Comparison of ENCODE assay signal across 9 cellular contexts in the genomic region with DNA sequence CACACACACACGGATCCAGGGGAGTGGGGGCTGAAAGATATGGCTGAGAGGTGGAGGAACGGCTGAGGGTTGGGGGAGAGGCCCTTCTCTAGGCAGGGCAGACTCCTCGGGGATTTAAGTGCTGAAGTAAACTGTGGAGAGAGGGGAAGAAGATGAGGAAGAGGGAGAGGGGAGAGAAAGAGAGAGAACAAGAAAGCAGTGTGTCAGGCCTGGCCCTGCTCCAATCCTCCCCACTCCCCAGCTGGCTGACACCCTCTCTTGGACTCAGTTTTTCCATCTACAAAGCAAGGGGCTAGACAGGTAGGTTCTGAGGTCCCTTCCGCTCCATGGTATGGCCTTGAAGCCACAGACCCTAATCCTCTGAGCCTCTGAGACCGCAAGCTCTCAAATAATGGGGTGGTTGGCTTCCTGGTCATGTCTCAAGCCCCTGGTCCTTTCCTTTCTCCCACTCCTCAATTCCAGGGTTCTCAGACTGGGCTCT. TPM values are rescaled to one million over a fixed set of nuclear protein-coding genes. Genes with fewer than 3 reads are reported as not detected.
DNase-seq lines count a peak whose midpoint lies in the region; ATAC-seq and TF ChIP-seq lines count a peak whose summit lies in the region.
"Had no signal": no experiment of that assay in that cellular context is flagged by ENCODE, and none has a peak within 500 bp of the region (broad histone marks: within the 10 kb centered on the region; RNA-seq: fewer than 3 reads in every experiment).

No MANE protein-coding gene starts in this region.

- H3K27me3 Mint-ChIP-seq in Caco-2 (ENCODE audit: insufficient read depth, unreplicated experiment): no peaks in the 10 kb centered on the region
- H3K27me3 Mint-ChIP-seq in T-helper 17 cell: no peaks in the 10 kb centered on the region

- H3K9me3 Mint-ChIP-seq in Caco-2 (ENCODE audit: unreplicated experiment): no peaks in the 10 kb centered on the region

- H3K4me3 Mint-ChIP-seq in Caco-2 (ENCODE audit: unreplicated experiment): peak overlapping the region; percentile 49
- peak overlapping the region; percentile 90 for H3K4me3 Mint-ChIP-seq in T-helper 17 cell

- H3K9me3 ChIP-seq in Caco-2: no peaks in the 10 kb centered on the region
- no peaks in the 10 kb centered on the region for H3K9me3 ChIP-seq in T-helper 17 cell (ENCODE audit: control insufficient read depth, low read length, poor library complexity, severe bottlenecking)

- ATAC-seq in T-helper 17 cell (no peak), GM19455 (IDR thresholded peaks at IDR 0.05; ENCODE audit: unreplicated experiment) (no peak), GM19463 (IDR thresholded peaks at IDR 0.05; ENCODE audit: unreplicated experiment) (no peak), GM18858 (IDR thresholded peaks at IDR 0.05; ENCODE audit: unreplicated experiment) (no peak)

- H3K27ac Mint-ChIP-seq in Caco-2 (ENCODE audit: unreplicated experiment) (no peak overlapping the region), T-helper 17 cell (no peak overlapping the region)

- H3K4me3 ChIP-seq in Caco-2 (ENCODE audit: low read depth, low read length) (no peak overlapping the region), fibroblast of the aortic adventitia (ENCODE audit: low read depth, low read length) (peak overlapping the region; percentile 7), rectal smooth muscle tissue (ENCODE audit: low read length) (no peak overlapping the region)

- no peak overlapping the region for H3K9ac ChIP-seq in rectal smooth muscle tissue (ENCODE audit: low read length)

- CTCF ChIA-PET in Caco-2 (lab: Charles Lee): no interaction called here

- H3K27me3 ChIP-seq in Caco-2 (replicated peaks; ENCODE audit: control insufficient read depth, insufficient read depth, low read length) (no peaks in the 10 kb centered on the region), rectal smooth muscle tissue (ENCODE audit: control insufficient read depth, insufficient read depth, low read length) (no peaks in the 10 kb centered on the region)

- peak overlapping the region; percentile 99 for H3K27ac ChIP-seq in rectal smooth muscle tissue (ENCODE audit: low read depth, low read length)

- BruUV-seq in Caco-2 (replicated peaks; lab: Mats Ljungman, UMichigan): no TSS peak

- H3K36me3 Mint-ChIP-seq in Caco-2 (ENCODE audit: insufficient read depth, unreplicated experiment): peaks cover 29% of the 10 kb centered on the region
- peaks cover 5% of the 10 kb centered on the region for H3K36me3 Mint-ChIP-seq in T-helper 17 cell (ENCODE audit: low read depth)

- TF ChIP-seq CTCF in Caco-2 (IDR thresholded peaks at IDR 0.05; ENCODE audit: insufficient read depth in 1 of 2, low read depth in 1 of 2, low read length in 1 of 2, severe bottlenecking in 1 of 2, unreplicated experiment in 1 of 2): no peak
- TF ChIP-seq CTCF in fibroblast of the aortic adventitia (IDR thresholded peaks at IDR 0.05; ENCODE audit: insufficient read depth, low read length): no peak

- no peak for DNase-seq in Caco-2
- DNase-seq in T-helper 17 cell: no peak
- DNase-seq in fibroblast of the aortic adventitia (ENCODE audit: low read depth): no peak
- DNase-seq in GDM1 (lab: John Stamatoyannopoulos, UW): no peak
- DNase-seq: NCI-H1694 had no signal

- H3K4me1 ChIP-seq in Caco-2: peaks cover 9% of the 10 kb centered on the region; the same call in 1 of the 2 replicates
- peaks cover 34% of the 10 kb centered on the region for H3K4me1 ChIP-seq in rectal smooth muscle tissue (ENCODE audit: control insufficient read depth, insufficient read depth, low read length)

- POLR2A ChIA-PET in Caco-2 (lab: Charles Lee): interaction anchor here (1.7 kb wide), 1 partner anchor 12 kb away, joined by 5 read pairs; no protein-coding TSS in a partner anchor

- intact Hi-C loops in Caco-2 (cut with micrococcal nuclease; ENCODE audit: unreplicated experiment): no loop called here

- H3K4me1 Mint-ChIP-seq in Caco-2 (ENCODE audit: low read depth, unreplicated experiment): peaks cover 5% of the 10 kb centered on the region
- H3K4me1 Mint-ChIP-seq in T-helper 17 cell: peaks cover 45% of the 10 kb centered on the region

- no peaks in the 10 kb centered on the region for H3K36me3 ChIP-seq in Caco-2 (ENCODE audit: control insufficient read depth, insufficient read depth, low read length)
- H3K36me3 ChIP-seq in rectal smooth muscle tissue (ENCODE audit: control insufficient read depth, insufficient read depth, low read length): peaks cover 14% of the 10 kb centered on the region

RNA-seq across cellular contexts. Expression of gene VAMP2, which starts 2.0 kb away (rescaled TPM):
- 10.5 and 12.2 TPM in 2 replicates for total RNA-seq in Caco-2 (2022)
- total RNA-seq in T-helper 17 cell: 100 to 1,000 TPM; 209 to 252 TPM
- 5.2 and 6.0 TPM in 2 replicates for total RNA-seq in fibroblast of the aortic adventitia (ENCODE audit: low replicate concordance)

RNA-seq across cellular contexts. Expression of gene PER1, which starts 8.6 kb away (rescaled TPM):
- total RNA-seq in Caco-2 (2022) (10.6 and 10.8 TPM in 2 replicates), T-helper 17 cell (1,000 to 10,000 TPM; 1,926 to 2,038 TPM), fibroblast of the aortic adventitia (ENCODE audit: low replicate concordance) (1.6 and 12.7 TPM in 2 replicates)

RNA-seq across cellular contexts. Expression of gene TMEM107, which starts 15.4 kb away (rescaled TPM):
- total RNA-seq in Caco-2 (2022): 5.4 TPM in 2 replicates
- 10 to 100 TPM; 33.0 to 33.9 TPM for total RNA-seq in T-helper 17 cell
- total RNA-seq in fibroblast of the aortic adventitia (ENCODE audit: low replicate concordance): 17.3 and 32.7 TPM in 2 replicates

RNA-seq across cellular contexts. Expression of gene BORCS6, which starts 29.2 kb away (rescaled TPM):
- total RNA-seq in Caco-2 (2022) (4.2 and 4.7 TPM in 2 replicates), T-helper 17 cell (1 to 10 TPM; 8.3 to 8.7 TPM), fibroblast of the aortic adventitia (ENCODE audit: low replicate concordance) (3.8 and 7.7 TPM in 2 replicates)

RNA-seq across cellular contexts. Expression of gene HES7, which starts 36.9 kb away (rescaled TPM):
- total RNA-seq in Caco-2 (2022): not detected in 2 replicates
- not detected for total RNA-seq in T-helper 17 cell
- total RNA-seq in fibroblast of the aortic adventitia (ENCODE audit: low replicate concordance): 0.09 TPM in 1 of 2 replicates, not detected in the other

Comparison
In these comparisons a context has a peak if more than half of its experiments do, and no peak if none do; other contexts are left out.
1. RNA of gene VAMP2, which starts 2.0 kb away (total RNA-seq): 209 to 252 TPM in T-helper 17 cell; 10.5 to 12.2 TPM in Caco-2 and 5.2 to 6.0 TPM in fibroblast of the aortic adventitia; every median in the first group is over 10 times any median in the second.
2. RNA of gene PER1, which starts 8.6 kb away (total RNA-seq): 1,926 to 2,038 TPM in T-helper 17 cell; 1.6 to 12.7 TPM in fibroblast of the aortic adventitia and 10.6 to 10.8 TPM in Caco-2; every median in the first group is over 100 times any median in the second.